Comparison of ENCODE assay signal across 1 cellular context in genomic region chr17:75854111-75854748, GRCh38.
TF ChIP-seq lines count a peak whose summit lies in the region.

No MANE protein-coding gene starts in this region.

TF ChIP-seq in HepG2, 621 proteins besides CTCF, POLR2A, EP300 and RAD21 (continued from another document and continues in another):
- TF ChIP-seq LBX2 (CRISPR knock-in tag; IDR thresholded peaks at IDR 0.05; ENCODE audit: borderline replicate concordance) (no peak), GPN1 (CRISPR knock-in tag; IDR thresholded peaks at IDR 0.05; ENCODE audit: borderline replicate concordance) (no peak), ZBTB7A (CRISPR knock-in tag; IDR thresholded peaks at IDR 0.05) (no peak), ZBTB10 (CRISPR knock-in tag; IDR thresholded peaks at IDR 0.05; ENCODE audit: borderline replicate concordance) (no peak), ZSCAN21 (CRISPR knock-in tag; IDR thresholded peaks at IDR 0.05; ENCODE audit: borderline replicate concordance) (no peak), ZBTB26 (CRISPR knock-in tag; IDR thresholded peaks at IDR 0.05; ENCODE audit: borderline replicate concordance) (no peak), CBX5 (CRISPR knock-in tag; IDR thresholded peaks at IDR 0.05; ENCODE audit: borderline replicate concordance) (no peak), ZBTB43 (CRISPR knock-in tag; conservative IDR thresholded peaks at IDR 0.05) (no peak), KDM2A (CRISPR knock-in tag; IDR thresholded peaks at IDR 0.05; ENCODE audit: borderline replicate concordance, low read depth) (no peak; the same call in 1 of the 2 replicates), CENPBD1 (CRISPR knock-in tag; IDR thresholded peaks at IDR 0.05; ENCODE audit: borderline replicate concordance, low read depth) (no peak), DNMT3B (CRISPR knock-in tag; conservative IDR thresholded peaks at IDR 0.05) (no peak), ZBTB38 (CRISPR knock-in tag; IDR thresholded peaks at IDR 0.05) (0 out of 2 replicates have a peak, but pooled peaks have one; percentile 33), E2F2 (CRISPR knock-in tag; IDR thresholded peaks at IDR 0.05; ENCODE audit: borderline replicate concordance) (no peak), ZSCAN30 (CRISPR knock-in tag; IDR thresholded peaks at IDR 0.05) (0 out of 2 replicates have a peak, but pooled peaks have one; percentile 7), ZNF18 (CRISPR knock-in tag; IDR thresholded peaks at IDR 0.05; ENCODE audit: insufficient replicate concordance) (no peak), ZNF883 (CRISPR knock-in tag; IDR thresholded peaks at IDR 0.05; ENCODE audit: not compliant biosample characterization) (no peak), TIGD3 (CRISPR knock-in tag; IDR thresholded peaks at IDR 0.05; ENCODE audit: borderline replicate concordance) (no peak), MEIS1 (CRISPR knock-in tag; IDR thresholded peaks at IDR 0.05; ENCODE audit: borderline replicate concordance) (peak; percentile 65; the same call in 1 of the 2 replicates), GPBP1L1 (CRISPR knock-in tag; IDR thresholded peaks at IDR 0.05) (no peak), PAXIP1 (CRISPR knock-in tag; conservative IDR thresholded peaks at IDR 0.05) (no peak), ZNF264 (CRISPR knock-in tag; IDR thresholded peaks at IDR 0.05) (no peak), SIX1 (CRISPR knock-in tag; IDR thresholded peaks at IDR 0.05; ENCODE audit: borderline replicate concordance) (no peak), AKNA (CRISPR knock-in tag; IDR thresholded peaks at IDR 0.05; ENCODE audit: borderline replicate concordance) (no peak), MAFG (CRISPR knock-in tag; IDR thresholded peaks at IDR 0.05) (no peak), MBD4 (IDR thresholded peaks at IDR 0.05; ENCODE audit: borderline replicate concordance, low read length) (no peak), ZFY (CRISPR knock-in tag; IDR thresholded peaks at IDR 0.05) (no peak), KDM1A (CRISPR knock-in tag; IDR thresholded peaks at IDR 0.05) (no peak), HDAC2 (CRISPR knock-in tag; IDR thresholded peaks at IDR 0.05) (no peak), SRSF4 (IDR thresholded peaks at IDR 0.05; ENCODE audit: low read depth, low read length, poor library complexity, severe bottlenecking) (no peak), BCL3 (CRISPR knock-in tag; IDR thresholded peaks at IDR 0.05) (no peak), PPARG (CRISPR knock-in tag; conservative IDR thresholded peaks at IDR 0.05) (no peak)
